ENCODE assay signal across 8 cellular contexts in genomic region chr5:180670586-180671359, GRCh38. TPM values are rescaled to one million over a fixed set of nuclear protein-coding genes. Genes with fewer than 3 reads are reported as not detected.
DNase-seq lines count a peak whose midpoint lies in the region; ATAC-seq, FAIRE-seq and TF ChIP-seq lines count a peak whose summit lies in the region.

No MANE protein-coding gene starts in this region.

- H3K27me3 ChIP-seq in KMS-11 (ENCODE audit: insufficient read depth, low read depth) (no peaks in the 10 kb centered on the region), K562 (ENCODE audit: control insufficient read depth in 2 of 2, insufficient read depth in 2 of 2, low read length in 2 of 2) (peaks cover 9 to 33% of the 10 kb centered on the region in 2 experiments; a peak in 4 of 5 replicates), keratinocyte (ENCODE audit: control insufficient read depth, extremely low read depth, insufficient read depth, low read length) (peaks cover 13% of the 10 kb centered on the region)

- H3K4me2 ChIP-seq in KMS-11 (no peak overlapping the region), K562 (ENCODE audit: insufficient read depth, low read length) (peak overlapping the region; percentile 20; the same call in 1 of the 2 replicates), keratinocyte (ENCODE audit: control insufficient read depth, extremely low read depth, insufficient read depth, low read depth, low read length) (no peak overlapping the region)

- H3K9ac ChIP-seq in KMS-11 (no peak overlapping the region), K562 (ENCODE audit: insufficient read depth in 1 of 2, low read depth in 2 of 2, low read length in 2 of 2) (no peak overlapping the region), keratinocyte (ENCODE audit: control insufficient read depth, extremely low read depth, insufficient read depth, low read length) (no peak overlapping the region)

- TF ChIP-seq RAD21 in K562 (CRISPR knock-in tag; conservative IDR thresholded peaks at IDR 0.05 in 1 of 2, IDR thresholded peaks at IDR 0.05 in 1 of 2) = peak; percentile 47 to 77

- BruUV-seq in K562 (replicated peaks; lab: Mats Ljungman, UMichigan) = no TSS peak

- WGBS in K562 (ENCODE audit: insufficient coverage, low coverage, missing lambda C conversion rate) = 5% methylated on average over 17 of the region's 17 CpGs

- ATAC-seq in K562 (peak; percentile 76), HG02588 (IDR thresholded peaks at IDR 0.05; ENCODE audit: unreplicated experiment) (no peak), GM18520 (IDR thresholded peaks at IDR 0.05; ENCODE audit: unreplicated experiment) (no peak)

- POLR2A ChIA-PET in K562 (lab: Yijun Ruan, JAX) = no interaction called here

- intact Hi-C loops in K562 (cut with micrococcal nuclease) = loop anchor here (1.0 to 10.0 kb wide), 2 partner anchors 59 to 194 kb away; partner anchors contain the start of gene ZFP62

- H3K9me3 ChIP-seq in K562 (replicated peaks; ENCODE audit: control insufficient read depth, insufficient read depth, low read depth, low read length) (0 out of 2 replicates have a peak, but pooled peaks cover 1% of the 10 kb centered on the region), keratinocyte (ENCODE audit: control insufficient read depth, low read depth, low read length) (no peaks in the 10 kb centered on the region)

- in situ Hi-C loops in K562 (cut with MboI) = loop anchor here (5.0 kb wide), 1 partner anchor 1828 kb away; no protein-coding TSS in a partner anchor

- TF ChIP-seq POLR2A in K562 (conservative IDR thresholded peaks at IDR 0.05) = no peak

- H3K4me1 ChIP-seq in KMS-11 (ENCODE audit: low read depth, poor library complexity, severe bottlenecking) = no peaks in the 10 kb centered on the region
- peaks cover 18 to 20% of the 10 kb centered on the region in 2 experiments for H3K4me1 ChIP-seq in K562 (replicated peaks in 1 of 2; ENCODE audit: control insufficient read depth in 2 of 2, insufficient read depth in 2 of 2, low read length in 2 of 2)
- H3K4me1 ChIP-seq in keratinocyte (ENCODE audit: control insufficient read depth, extremely low read depth, insufficient read depth, low read length) = no peaks in the 10 kb centered on the region

- CTCF ChIA-PET in K562 (lab: Yijun Ruan, JAX; ENCODE audit: low intra/inter-chr PET ratio) = interaction anchor here (1.2 to 1.4 kb wide), 3 partner anchors 60 to 469 kb away, joined by 3 to 12 read pairs (median 4); no protein-coding TSS in a partner anchor

- H3K4me3 ChIP-seq in KMS-11 (IDR thresholded peaks at IDR 0.05; ENCODE audit: insufficient read depth, low read depth, low read length) (no peak overlapping the region), K562 (no peak overlapping the region), keratinocyte (ENCODE audit: control insufficient read depth in 2 of 3, extremely low read depth in 1 of 3, insufficient read depth in 2 of 3, low read depth in 1 of 3, low read length in 3 of 3) (no peak overlapping the region)

- H3K79me2 ChIP-seq in KMS-11 (ENCODE audit: insufficient read depth, low read depth) (no peaks in the 10 kb centered on the region), K562 (ENCODE audit: control insufficient read depth, insufficient read depth, low read length) (no peaks in the 10 kb centered on the region), keratinocyte (ENCODE audit: control insufficient read depth, insufficient read depth, low read length) (no peaks in the 10 kb centered on the region)

- dilution Hi-C loops in keratinocyte (cut with MboI; ENCODE audit: extremely low pct_ligation_motif_present, low sequenced_read_pairs) = no loop called here

- DNase-seq in DMS79 treated with DMSO at 0.1 percent for 48 hours (lab: John Stamatoyannopoulos, UW) (peak; percentile 39), SKM-1 (lab: John Stamatoyannopoulos, UW; ENCODE audit: unreplicated experiment) (peak; percentile 58), K562 (ENCODE audit: extremely low read depth in 1 of 4, low spot score in 3 of 4) (peak; percentile 49 to 73 (median 66)), keratinocyte (ENCODE audit: low read depth, low spot score) (peak; percentile 11)
- peak; percentile 49 for DNase-seq in stimulated activated CD4-positive, alpha-beta T cell treated with anti-CD3 and anti-CD28 coated beads, Interleukin-4, amount 100 ng/mL, for 24 hours

- TF ChIP-seq EP300 in K562 (IDR thresholded peaks at IDR 0.05; ENCODE audit: low read length) = no peak

- H3K36me3 ChIP-seq in KMS-11 (ENCODE audit: insufficient read depth) (no peaks in the 10 kb centered on the region), K562 (ENCODE audit: control insufficient read depth, insufficient read depth, low read length) (no peaks in the 10 kb centered on the region), keratinocyte (ENCODE audit: control insufficient read depth in 2 of 2, extremely low read depth in 1 of 2, insufficient read depth in 2 of 2, low read length in 2 of 2) (no peaks in the 10 kb centered on the region)

- no peak overlapping the region for H3K27ac ChIP-seq in KMS-11
- H3K27ac ChIP-seq in K562 (ENCODE audit: extremely low read depth, low read depth, low read length) = no peak overlapping the region
- no peak overlapping the region for H3K27ac ChIP-seq in keratinocyte (ENCODE audit: control insufficient read depth, insufficient read depth, low read length)

- H2AFZ ChIP-seq in KMS-11 (ENCODE audit: low read depth) = no peak overlapping the region
- H2AFZ ChIP-seq in K562 (ENCODE audit: low read depth, low read length) = no peak overlapping the region
- H2AFZ ChIP-seq in keratinocyte (ENCODE audit: control insufficient read depth, low read length) = no peak overlapping the region

- H3K9me1 ChIP-seq in K562 (ENCODE audit: control insufficient read depth, insufficient read depth, low read length) (no peaks in the 10 kb centered on the region), keratinocyte (ENCODE audit: control insufficient read depth, extremely low read depth, insufficient read depth, low read length) (no peaks in the 10 kb centered on the region)

- peak; percentile 94 for FAIRE-seq in K562 (lab: Jason Lieb, UNC)
- no peak for FAIRE-seq in keratinocyte (lab: Jason Lieb, UNC)

- no peaks in the 10 kb centered on the region for H4K20me1 ChIP-seq in KMS-11 (ENCODE audit: insufficient read depth)
- H4K20me1 ChIP-seq in K562 (replicated peaks; ENCODE audit: control insufficient read depth, insufficient read depth, low read length) = no peaks in the 10 kb centered on the region; the same call in 1 of the 2 replicates
- no peaks in the 10 kb centered on the region for H4K20me1 ChIP-seq in keratinocyte (ENCODE audit: control insufficient read depth, extremely low read depth, insufficient read depth, low read length)

- TF ChIP-seq CTCF in KMS-11 (conservative IDR thresholded peaks at IDR 0.05; ENCODE audit: low read depth, low read length) (peak; percentile 47; the same call in 1 of the 2 replicates), K562 (IDR thresholded peaks at IDR 0.05 in 2 of 3, conservative IDR thresholded peaks at IDR 0.05 in 1 of 3; ENCODE audit: insufficient read depth in 2 of 3, low read depth in 1 of 3, low read length in 3 of 3) (peak; percentile 69 to 86 (median 85)), keratinocyte (optimal IDR thresholded peaks at IDR 0.05 in 1 of 3, IDR thresholded peaks at IDR 0.05 in 1 of 3, conservative IDR thresholded peaks at IDR 0.05 in 1 of 3; ENCODE audit: extremely low read depth in 1 of 3, insufficient read depth in 2 of 3, low read length in 3 of 3) (peak; percentile 60 to 89 (median 68))

TF ChIP-seq in K562, 482 proteins besides CTCF, POLR2A, EP300 and RAD21 (continues in another document):
- no peak for TF ChIP-seq KHSRP (IDR thresholded peaks at IDR 0.05)
- no peak for TF ChIP-seq SREBF2 (CRISPR knock-in tag; IDR thresholded peaks at IDR 0.05)
- no peak for TF ChIP-seq MIER1 (IDR thresholded peaks at IDR 0.05; ENCODE audit: low read depth)
- TF ChIP-seq KLF16 (IDR thresholded peaks at IDR 0.05) = 0 out of 2 replicates have a peak, but pooled peaks have one; percentile 34
- peak; percentile 43 for TF ChIP-seq MEIS2 (IDR thresholded peaks at IDR 0.05; ENCODE audit: partially characterized antibody)

RNA-seq across cellular contexts. Expression of gene FLT4, which starts 21.4 kb away (rescaled TPM):
- 2.0 and 6.0 TPM in 2 replicates for total RNA-seq in K562 (2011; cell fraction: chromatin; rRNA removed; ENCODE audit: low replicate concordance)
- 1.7 and 3.3 TPM in 2 replicates for total RNA-seq in K562 (2011; cell fraction: nucleolus; rRNA removed)
- total RNA-seq in K562 (2011; cell fraction: nucleoplasm; rRNA removed) = 1.1 and 2.1 TPM in 2 replicates
- total RNA-seq in K562 (2014; rRNA removed) = 0.14 and 0.24 TPM in 2 replicates
- total RNA-seq in K562 (2014; rRNA removed; fragmentation: Illumina TruSeq; extraction: Trizol) = not detected in 2 replicates
- 0.07 TPM in 1 of 2 replicates, not detected in the other for total RNA-seq in K562 (2015; rRNA removed; fragmentation: Illumina TruSeq; extraction: Trizol)
- total RNA-seq in K562 (2021) = 0.24 and 0.47 TPM in 2 replicates
- polyA plus RNA-seq in K562 (2011; rRNA removed) = 0.26 and 0.42 TPM in 2 replicates
- 0.27 and 0.48 TPM in 2 replicates for polyA plus RNA-seq in K562 (2011; cell fraction: cytosol; rRNA removed)
- polyA plus RNA-seq in K562 (2011; cell fraction: nucleus; rRNA removed) = 1.2 and 1.6 TPM in 2 replicates
- polyA plus RNA-seq in K562 (2012) = 0.10 and 0.40 TPM in 2 replicates
- 0.18 and 0.21 TPM in 2 replicates for polyA plus RNA-seq in K562 (2014; fragmentation: Illumina TruSeq; extraction: Trizol)
- under 1 TPM in 1 of 2 experiments, not detected in 1; 0.01 TPM for polyA plus RNA-seq in K562 (2014; fragmentation: Nextera tagmentation; extraction: Ambion mirVana)
- polyA plus RNA-seq in K562 (2014; rRNA removed) = 0.05 and 0.12 TPM in 2 replicates
- polyA minus RNA-seq in K562 (2011; rRNA and poly(A)+ RNA removed) = 0.18 and 0.21 TPM in 2 replicates
- 0.48 TPM in 1 of 2 replicates, not detected in the other for polyA minus RNA-seq in K562 (2011; cell fraction: cytosol; rRNA and poly(A)+ RNA removed)
- polyA minus RNA-seq in K562 (2011; cell fraction: nucleus; rRNA and poly(A)+ RNA removed) = 0.56 and 1.2 TPM in 2 replicates
- polyA plus RNA-seq in keratinocyte = 0.03 to 0.05 TPM in 2 of 3 replicates, not detected in the other
- not detected for polyA plus RNA-seq in keratinocyte (2011; ENCODE audit: low read depth)
- polyA plus RNA-seq in keratinocyte (2011; cell fraction: cytosol; rRNA removed) = 0.03 TPM in 1 of 2 replicates, not detected in the other
- polyA plus RNA-seq in keratinocyte (2011; cell fraction: nucleus; rRNA removed) = 0.03 and 0.14 TPM in 2 replicates
- not detected in 2 replicates for polyA plus RNA-seq in keratinocyte (2012; ENCODE audit: low replicate concordance)
- not detected in 3 replicates for polyA minus RNA-seq in keratinocyte
- polyA minus RNA-seq in keratinocyte (2011; cell fraction: cytosol; rRNA and poly(A)+ RNA removed) = not detected
- polyA minus RNA-seq in keratinocyte (2011; cell fraction: nucleus; rRNA and poly(A)+ RNA removed) = not detected in 2 replicates

Comparison
In these comparisons a context has a peak if more than half of its experiments do, and no peak if none do; other contexts are left out.
1. DNase-seq: peak in every context shown above with its lines; median percentile 66 in K562; 58 in SKM-1; 49 in stimulated activated CD4-positive, alpha-beta T cell treated with anti-CD3 and anti-CD28 coated beads, Interleukin-4, amount 100 ng/mL, for 24 hours; 39 in DMS79 treated with DMSO at 0.1 percent for 48 hours; 11 in keratinocyte.